In the genomic region with DNA sequence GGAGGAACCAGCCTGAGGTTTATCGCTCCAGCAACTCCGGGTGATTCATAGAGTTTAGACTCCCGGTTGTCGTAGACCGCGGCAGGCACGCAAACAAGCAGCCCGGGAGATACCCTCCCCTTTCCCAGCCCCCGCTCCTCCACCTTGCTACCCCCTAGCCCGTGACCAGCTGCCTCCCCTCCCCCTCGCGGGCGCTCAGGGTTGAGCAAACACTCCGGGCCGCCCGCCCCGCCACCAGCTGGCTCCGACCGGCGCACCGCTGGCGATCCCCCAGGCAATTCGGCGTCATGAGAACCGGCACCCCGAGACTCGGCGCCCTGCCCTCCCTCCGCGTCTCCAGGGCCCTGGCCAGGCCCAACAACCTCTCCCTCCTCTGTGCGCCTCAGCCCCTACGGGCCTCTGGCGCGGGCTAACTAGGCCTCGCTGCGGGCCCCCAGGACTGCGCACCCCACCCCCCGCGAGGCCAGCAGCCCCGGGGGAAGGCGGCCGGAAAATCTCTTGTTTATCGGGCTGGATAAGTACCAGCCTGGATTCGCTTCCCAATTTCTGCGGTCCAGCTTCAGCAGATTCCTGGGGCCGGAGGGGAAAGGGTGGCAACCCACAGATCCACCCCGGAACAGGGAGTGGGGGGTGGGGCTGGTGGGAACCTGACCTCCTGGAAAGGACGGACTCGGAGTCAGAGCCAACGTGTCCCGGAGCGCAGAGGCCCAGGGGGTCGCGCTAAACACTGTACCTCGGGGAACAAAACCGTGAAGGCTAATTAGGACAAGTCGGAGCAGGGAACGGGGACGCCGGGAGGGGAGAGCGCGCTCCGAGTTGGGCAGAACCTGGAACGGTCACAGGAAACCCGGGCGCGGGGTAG, we compare ENCODE assay signal across 8 cellular contexts. TPM values are rescaled to one million over a fixed set of nuclear protein-coding genes. Genes with fewer than 3 reads are reported as not detected.
DNase-seq lines count a peak whose midpoint lies in the region; ATAC-seq, FAIRE-seq and TF ChIP-seq lines count a peak whose summit lies in the region.

No MANE protein-coding gene starts in this region.

- ATAC-seq in GM21529 (IDR thresholded peaks at IDR 0.05; ENCODE audit: unreplicated experiment) = peak; percentile 47
- no peak for ATAC-seq in HG03097 (IDR thresholded peaks at IDR 0.05; ENCODE audit: low FRiP score, unreplicated experiment)

- DNase-seq in D341Med (ENCODE audit: low spot score) (peak; percentile 63), NCI-H1417 (lab: John Stamatoyannopoulos, UW) (peak; percentile 71 to 96 (median 92)), cardiac septum (ENCODE audit: low spot score) (peak; percentile 91), osteocyte (ENCODE audit: extremely low spot score, unreplicated experiment) (peak; percentile 89), GM12892 (ENCODE audit: insufficient read length) (no peak)

- H3K27me3 Mint-ChIP-seq in activated naive CD8-positive, alpha-beta T cell = peaks cover 15% of the 10 kb centered on the region
- H3K27me3 Mint-ChIP-seq in osteocyte (ENCODE audit: unreplicated experiment) = no peaks in the 10 kb centered on the region

- intact Hi-C loops in cardiac septum (cut with DNase I) = loop anchor here (2.0 kb wide), 1 partner anchor 24 kb away; no protein-coding TSS in a partner anchor

- H3K4me3 Mint-ChIP-seq in activated naive CD8-positive, alpha-beta T cell = peak overlapping the region; percentile 69
- H3K4me3 Mint-ChIP-seq in osteocyte (ENCODE audit: unreplicated experiment) = peak overlapping the region; percentile 79

- no peak for TF ChIP-seq POLR2A in GM12892 (IDR thresholded peaks at IDR 0.05; ENCODE audit: low read depth, low read length)

- H3K36me3 Mint-ChIP-seq in activated naive CD8-positive, alpha-beta T cell = no peaks in the 10 kb centered on the region
- no peaks in the 10 kb centered on the region for H3K36me3 Mint-ChIP-seq in osteocyte (ENCODE audit: unreplicated experiment)

- TF ChIP-seq CTCF in osteocyte (IDR thresholded peaks at IDR 0.05) = no peak

- no peak overlapping the region for H3K27ac Mint-ChIP-seq in activated naive CD8-positive, alpha-beta T cell
- peak overlapping the region; percentile 89 for H3K27ac Mint-ChIP-seq in osteocyte (ENCODE audit: unreplicated experiment)

- no peaks in the 10 kb centered on the region for H3K9me3 Mint-ChIP-seq in activated naive CD8-positive, alpha-beta T cell (ENCODE audit: low read depth)
- H3K9me3 Mint-ChIP-seq in osteocyte (ENCODE audit: unreplicated experiment) = no peaks in the 10 kb centered on the region

- peaks cover 7% of the 10 kb centered on the region for H3K4me1 Mint-ChIP-seq in activated naive CD8-positive, alpha-beta T cell (ENCODE audit: low read depth)
- peaks cover 46% of the 10 kb centered on the region for H3K4me1 Mint-ChIP-seq in osteocyte (ENCODE audit: unreplicated experiment)

- FAIRE-seq in GM12892 (lab: Jason Lieb, UNC) = no peak

RNA-seq across cellular contexts. Expression of a gene that starts 1.0 kb away (rescaled TPM):
- total RNA-seq in cardiac septum = 31.7 TPM
- 44.4 and 56.4 TPM in 2 replicates for total RNA-seq in osteocyte
- polyA plus RNA-seq in GM12892 (2012; ENCODE audit: missing spikeins) = 0.53 TPM

RNA-seq across cellular contexts. Expression of a gene that starts 35.5 kb away (rescaled TPM):
- total RNA-seq in cardiac septum (2.6 TPM), osteocyte (not detected in 2 replicates)
- 70.3 TPM for polyA plus RNA-seq in GM12892 (2012; ENCODE audit: missing spikeins)
